In genomic region chr5:181052526-181052927, GRCh38 we compare ENCODE assay signal across 9 cellular contexts. TPM values are rescaled to one million over a fixed set of nuclear protein-coding genes. Genes with fewer than 3 reads are reported as not detected.
A peak's percentile ranks its signal among the peaks of the same experiment; 100 is the strongest.
DNase-seq lines count a peak whose midpoint lies in the region; ATAC-seq and TF ChIP-seq lines count a peak whose summit lies in the region.
"Had no signal": no experiment of that assay in that cellular context is flagged by ENCODE, and none has a peak within 500 bp of the region (broad histone marks: within the 10 kb centered on the region; RNA-seq: fewer than 3 reads in every experiment).

No MANE protein-coding gene starts in this region.

- POLR2A ChIA-PET in activated CD4-positive, alpha-beta T cell treated with anti-CD3 and anti-CD28 coated beads for 36 hours (lab: Charles Lee), result no interaction called here

- intact Hi-C loops in activated CD4-positive, alpha-beta T cell treated with anti-CD3 and anti-CD28 coated beads for 36 hours (cut with DNase I, micrococcal nuclease), result loop anchor here (2.0 to 10.0 kb wide), 3 partner anchors 46 to 268 kb away; partner anchors contain the start of gene ZFP62 (in 1 of the 2)

- CTCF ChIA-PET in activated CD4-positive, alpha-beta T cell treated with anti-CD3 and anti-CD28 coated beads for 36 hours (lab: Charles Lee), result no interaction called here

- H3K27me3 ChIP-seq in iPS-18a (ENCODE audit: control insufficient read depth, insufficient read depth, low read length) (peaks cover 94% of the 10 kb centered on the region), thoracic aorta (replicated peaks; ENCODE audit: insufficient read depth) (peaks cover 16% of the 10 kb centered on the region)

- peak overlapping the region; percentile 49 for H3K4me3 ChIP-seq in iPS-18a (ENCODE audit: low read length)
- peak overlapping the region; percentile 72 for H3K4me3 ChIP-seq in thoracic aorta
- H3K4me3 ChIP-seq: SJSA1 had no signal

- no peak overlapping the region for H3K27ac Mint-ChIP-seq in activated CD4-positive, alpha-beta T cell treated with anti-CD3 and anti-CD28 coated beads for 36 hours
- no peak overlapping the region for H3K27ac Mint-ChIP-seq in activated T-cell treated with anti-CD3 and anti-CD28 coated beads, Interleukin-2, amount 50 U/mL, for 72 hours

- H3K4me3 Mint-ChIP-seq in activated CD4-positive, alpha-beta T cell treated with anti-CD3 and anti-CD28 coated beads for 36 hours, result peak overlapping the region; percentile 51
- peak overlapping the region; percentile 79 to 85 for H3K4me3 Mint-ChIP-seq in activated T-cell treated with anti-CD3 and anti-CD28 coated beads, Interleukin-2, amount 50 U/mL, for 72 hours

- ATAC-seq in activated CD4-positive, alpha-beta T cell treated with anti-CD3 and anti-CD28 coated beads for 36 hours, result no peak
- ATAC-seq in activated T-cell treated with anti-CD3 and anti-CD28 coated beads, Interleukin-2, amount 50 U/mL, for 72 hours (replicated peaks in 1 of 2), result peak; percentile 39 to 40
- no peak for ATAC-seq in thoracic aorta (ENCODE audit: insufficient number of reproducible peaks, low FRiP score, low read depth)
- ATAC-seq in HG02763 (IDR thresholded peaks at IDR 0.05; ENCODE audit: unreplicated experiment), result no peak

- no peak overlapping the region for H3K9ac ChIP-seq in iPS-18a (ENCODE audit: low read length)

- H3K27ac ChIP-seq in iPS-18a (ENCODE audit: low read length), result no peak overlapping the region
- H3K27ac ChIP-seq in thoracic aorta, result no peak overlapping the region
- H3K27ac ChIP-seq: SJSA1 had no signal

- DNase-seq in activated CD4-positive, alpha-beta T cell treated with anti-CD3 and anti-CD28 coated beads for 36 hours, result peak; percentile 45
- DNase-seq in activated CD4-positive, alpha-beta T cell treated with anti-CD3 and anti-CD28 coated beads, Interleukin-2, amount 50 U/mL, for 1 hour, result no peak
- DNase-seq in activated T-cell treated with anti-CD3 and anti-CD28 coated beads, Interleukin-2, amount 50 U/mL, for 72 hours, result peak; percentile 22 to 35
- DNase-seq in thoracic aorta (ENCODE audit: low spot score) (no peak), NCI-H82 (lab: John Stamatoyannopoulos, UW) (no peak), Ammon's horn (ENCODE audit: low spot score) (no peak)

- peaks cover 11% of the 10 kb centered on the region for H3K4me1 Mint-ChIP-seq in activated CD4-positive, alpha-beta T cell treated with anti-CD3 and anti-CD28 coated beads for 36 hours
- H3K4me1 Mint-ChIP-seq in activated T-cell treated with anti-CD3 and anti-CD28 coated beads, Interleukin-2, amount 50 U/mL, for 72 hours (ENCODE audit: low read depth), result peaks cover 22% of the 10 kb centered on the region

- H3K9me3 Mint-ChIP-seq in activated CD4-positive, alpha-beta T cell treated with anti-CD3 and anti-CD28 coated beads for 36 hours (ENCODE audit: low read depth), result no peaks in the 10 kb centered on the region
- no peaks in the 10 kb centered on the region for H3K9me3 Mint-ChIP-seq in activated T-cell treated with anti-CD3 and anti-CD28 coated beads, Interleukin-2, amount 50 U/mL, for 72 hours

- no peaks in the 10 kb centered on the region for H3K9me3 ChIP-seq in iPS-18a (ENCODE audit: control insufficient read depth, low read depth, low read length)
- H3K9me3 ChIP-seq in thoracic aorta, result no peaks in the 10 kb centered on the region

- no peaks in the 10 kb centered on the region for H3K36me3 ChIP-seq in iPS-18a (ENCODE audit: control insufficient read depth, low read depth, low read length)
- H3K36me3 ChIP-seq in thoracic aorta, result no peaks in the 10 kb centered on the region
- H3K36me3 ChIP-seq: SJSA1 had no signal

- H3K27me3 Mint-ChIP-seq in activated CD4-positive, alpha-beta T cell treated with anti-CD3 and anti-CD28 coated beads for 36 hours, result peaks cover 74% of the 10 kb centered on the region
- peaks cover 86% of the 10 kb centered on the region for H3K27me3 Mint-ChIP-seq in activated T-cell treated with anti-CD3 and anti-CD28 coated beads, Interleukin-2, amount 50 U/mL, for 72 hours (ENCODE audit: low read depth)

- H3K4me1 ChIP-seq in iPS-18a (ENCODE audit: control insufficient read depth, low read depth, low read length), result peaks cover 11% of the 10 kb centered on the region
- peaks cover 11 to 12% of the 10 kb centered on the region in 2 donors for H3K4me1 ChIP-seq in thoracic aorta (ENCODE audit: control insufficient read depth in 1 of 2, low read depth in 2 of 2)

- no peak for TF ChIP-seq CTCF in thoracic aorta (IDR thresholded peaks at IDR 0.05)

- H3K36me3 Mint-ChIP-seq in activated CD4-positive, alpha-beta T cell treated with anti-CD3 and anti-CD28 coated beads for 36 hours (ENCODE audit: low read depth), result no peaks in the 10 kb centered on the region
- peaks cover 3% of the 10 kb centered on the region in 2 donors for H3K36me3 Mint-ChIP-seq in activated T-cell treated with anti-CD3 and anti-CD28 coated beads, Interleukin-2, amount 50 U/mL, for 72 hours (ENCODE audit: insufficient read depth in 2 of 2)

RNA-seq across cellular contexts. Expression of gene BTNL9, which starts 12.5 kb away (rescaled TPM):
- total RNA-seq in activated CD4-positive, alpha-beta T cell treated with anti-CD3 and anti-CD28 coated beads for 36 hours, result under 1 TPM in 1 of 2 experiments, not detected in 1; 0.21 TPM
- under 1 TPM in 1 of 2 donors, not detected in 1; 0.55 TPM for total RNA-seq in activated T-cell treated with anti-CD3 and anti-CD28 coated beads, Interleukin-2, amount 50 U/mL, for 72 hours
- 10 to 100 TPM; 10.7 to 20.5 TPM for total RNA-seq in thoracic aorta
- total RNA-seq: SJSA1 had no signal

Comparison
In these comparisons a context has a peak if more than half of its experiments do, and no peak if none do; other contexts are left out.
1. DNase-seq: peak in activated CD4-positive, alpha-beta T cell treated with anti-CD3 and anti-CD28 coated beads for 36 hours (single experiment) and activated T-cell treated with anti-CD3 and anti-CD28 coated beads, Interleukin-2, amount 50 U/mL, for 72 hours (2 of 2); none in activated CD4-positive, alpha-beta T cell treated with anti-CD3 and anti-CD28 coated beads, Interleukin-2, amount 50 U/mL, for 1 hour (single experiment), thoracic aorta (single experiment), NCI-H82 (single experiment) and Ammon's horn (single experiment).
2. ATAC-seq: peak in activated T-cell treated with anti-CD3 and anti-CD28 coated beads, Interleukin-2, amount 50 U/mL, for 72 hours (2 of 2); none in activated CD4-positive, alpha-beta T cell treated with anti-CD3 and anti-CD28 coated beads for 36 hours (single experiment), thoracic aorta (single experiment) and HG02763 (single experiment).
3. RNA of gene BTNL9, which starts 12.5 kb away (total RNA-seq): 10.7 to 20.5 TPM in thoracic aorta; 0.55 TPM in activated T-cell treated with anti-CD3 and anti-CD28 coated beads, Interleukin-2, amount 50 U/mL, for 72 hours and 0.21 TPM in activated CD4-positive, alpha-beta T cell treated with anti-CD3 and anti-CD28 coated beads for 36 hours; every median in the first group is over 4 times any median in the second.